ENCODE assay signal across 1 cellular context in genomic region chr2:111883661-111884591, GRCh38.
A peak's percentile ranks its signal among the peaks of the same experiment; 100 is the strongest.
TF ChIP-seq lines count a peak whose summit lies in the region.

A gene with protein sequence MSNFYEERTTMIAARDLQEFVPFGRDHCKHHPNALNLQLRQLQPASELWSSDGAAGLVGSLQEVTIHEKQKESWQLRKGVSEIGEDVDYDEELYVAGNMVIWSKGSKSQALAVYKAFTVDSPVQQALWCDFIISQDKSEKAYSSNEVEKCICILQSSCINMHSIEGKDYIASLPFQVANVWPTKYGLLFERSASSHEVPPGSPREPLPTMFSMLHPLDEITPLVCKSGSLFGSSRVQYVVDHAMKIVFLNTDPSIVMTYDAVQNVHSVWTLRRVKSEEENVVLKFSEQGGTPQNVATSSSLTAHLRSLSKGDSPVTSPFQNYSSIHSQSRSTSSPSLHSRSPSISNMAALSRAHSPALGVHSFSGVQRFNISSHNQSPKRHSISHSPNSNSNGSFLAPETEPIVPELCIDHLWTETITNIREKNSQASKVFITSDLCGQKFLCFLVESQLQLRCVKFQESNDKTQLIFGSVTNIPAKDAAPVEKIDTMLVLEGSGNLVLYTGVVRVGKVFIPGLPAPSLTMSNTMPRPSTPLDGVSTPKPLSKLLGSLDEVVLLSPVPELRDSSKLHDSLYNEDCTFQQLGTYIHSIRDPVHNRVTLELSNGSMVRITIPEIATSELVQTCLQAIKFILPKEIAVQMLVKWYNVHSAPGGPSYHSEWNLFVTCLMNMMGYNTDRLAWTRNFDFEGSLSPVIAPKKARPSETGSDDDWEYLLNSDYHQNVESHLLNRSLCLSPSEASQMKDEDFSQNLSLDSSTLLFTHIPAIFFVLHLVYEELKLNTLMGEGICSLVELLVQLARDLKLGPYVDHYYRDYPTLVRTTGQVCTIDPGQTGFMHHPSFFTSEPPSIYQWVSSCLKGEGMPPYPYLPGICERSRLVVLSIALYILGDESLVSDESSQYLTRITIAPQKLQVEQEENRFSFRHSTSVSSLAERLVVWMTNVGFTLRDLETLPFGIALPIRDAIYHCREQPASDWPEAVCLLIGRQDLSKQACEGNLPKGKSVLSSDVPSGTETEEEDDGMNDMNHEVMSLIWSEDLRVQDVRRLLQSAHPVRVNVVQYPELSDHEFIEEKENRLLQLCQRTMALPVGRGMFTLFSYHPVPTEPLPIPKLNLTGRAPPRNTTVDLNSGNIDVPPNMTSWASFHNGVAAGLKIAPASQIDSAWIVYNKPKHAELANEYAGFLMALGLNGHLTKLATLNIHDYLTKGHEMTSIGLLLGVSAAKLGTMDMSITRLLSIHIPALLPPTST (N-terminal part only) (minus strand): TSS chr2:111884193. CDS start chr2:111880825, 3,368 bp downstream.

TF ChIP-seq in K562, 482 proteins besides CTCF, POLR2A, EP300 and RAD21 (continued from another document and continues in another):
- TF ChIP-seq NFRKB (IDR thresholded peaks at IDR 0.05; ENCODE audit: low read depth) (peak; percentile 62; the same call in 1 of the 2 replicates), ETV1 (tag; conservative IDR thresholded peaks at IDR 0.05; ENCODE audit: low read depth) (peak; percentile 40; the same call in 1 of the 2 replicates), ESRRA (IDR thresholded peaks at IDR 0.05; ENCODE audit: borderline replicate concordance, low read depth) (no peak), BCLAF1 (IDR thresholded peaks at IDR 0.05; ENCODE audit: borderline replicate concordance in 1 of 2, control insufficient read depth in 1 of 2, low read depth in 2 of 2, low read length in 1 of 2) (no peak), MIER1 (IDR thresholded peaks at IDR 0.05; ENCODE audit: low read depth) (no peak), BCOR (IDR thresholded peaks at IDR 0.05) (no peak), POLR2G (IDR thresholded peaks at IDR 0.05; ENCODE audit: low read depth, low read length) (peak; percentile 95), MCM2 (IDR thresholded peaks at IDR 0.05; ENCODE audit: low read depth) (no peak), ELF1 (tag; IDR thresholded peaks at IDR 0.05) (peak; percentile 58; the same call in 1 of the 2 replicates), MLX (CRISPR knock-in tag; conservative IDR thresholded peaks at IDR 0.05) (0 out of 4 replicates have a peak, but pooled peaks of 1 of the 2 experiments have one; percentile 23), CHD2 (IDR thresholded peaks at IDR 0.05; ENCODE audit: low read depth, low read length) (peak; percentile 84), ZNF124 (CRISPR knock-in tag; IDR thresholded peaks at IDR 0.05) (no peak), ZNF12 (CRISPR knock-in tag; IDR thresholded peaks at IDR 0.05) (peak; percentile 30; the same call in 1 of the 2 replicates), ERF (CRISPR knock-in tag; IDR thresholded peaks at IDR 0.05) (peak; percentile 58; the same call in 1 of the 2 replicates), POLR2H (tag; IDR thresholded peaks at IDR 0.05; ENCODE audit: low read depth) (peak; percentile 63; the same call in 1 of the 2 replicates), ZNF77 (CRISPR knock-in tag; IDR thresholded peaks at IDR 0.05) (no peak), ARID4B (CRISPR knock-in tag; IDR thresholded peaks at IDR 0.05) (peak; percentile 98), IFI16 (CRISPR knock-in tag; IDR thresholded peaks at IDR 0.05) (no peak), NR3C1 (CRISPR knock-in tag; IDR thresholded peaks at IDR 0.05) (peak; percentile 44; the same call in 1 of the 2 replicates), RB1 (IDR thresholded peaks at IDR 0.05; ENCODE audit: low read depth) (0 out of 2 replicates have a peak, but pooled peaks have one; percentile 36)
- TF ChIP-seq, protein P1, sequence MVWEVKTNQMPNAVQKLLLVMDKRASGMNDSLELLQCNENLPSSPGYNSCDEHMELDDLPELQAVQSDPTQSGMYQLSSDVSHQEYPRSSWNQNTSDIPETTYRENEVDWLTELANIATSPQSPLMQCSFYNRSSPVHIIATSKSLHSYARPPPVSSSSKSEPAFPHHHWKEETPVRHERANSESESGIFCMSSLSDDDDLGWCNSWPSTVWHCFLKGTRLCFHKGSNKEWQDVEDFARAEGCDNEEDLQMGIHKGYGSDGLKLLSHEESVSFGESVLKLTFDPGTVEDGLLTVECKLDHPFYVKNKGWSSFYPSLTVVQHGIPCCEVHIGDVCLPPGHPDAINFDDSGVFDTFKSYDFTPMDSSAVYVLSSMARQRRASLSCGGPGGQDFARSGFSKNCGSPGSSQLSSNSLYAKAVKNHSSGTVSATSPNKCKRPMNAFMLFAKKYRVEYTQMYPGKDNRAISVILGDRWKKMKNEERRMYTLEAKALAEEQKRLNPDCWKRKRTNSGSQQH (CRISPR knock-in tag; IDR thresholded peaks at IDR 0.05) = 0 out of 2 replicates have a peak, but pooled peaks have one; percentile 33
- TF ChIP-seq, protein P2, sequence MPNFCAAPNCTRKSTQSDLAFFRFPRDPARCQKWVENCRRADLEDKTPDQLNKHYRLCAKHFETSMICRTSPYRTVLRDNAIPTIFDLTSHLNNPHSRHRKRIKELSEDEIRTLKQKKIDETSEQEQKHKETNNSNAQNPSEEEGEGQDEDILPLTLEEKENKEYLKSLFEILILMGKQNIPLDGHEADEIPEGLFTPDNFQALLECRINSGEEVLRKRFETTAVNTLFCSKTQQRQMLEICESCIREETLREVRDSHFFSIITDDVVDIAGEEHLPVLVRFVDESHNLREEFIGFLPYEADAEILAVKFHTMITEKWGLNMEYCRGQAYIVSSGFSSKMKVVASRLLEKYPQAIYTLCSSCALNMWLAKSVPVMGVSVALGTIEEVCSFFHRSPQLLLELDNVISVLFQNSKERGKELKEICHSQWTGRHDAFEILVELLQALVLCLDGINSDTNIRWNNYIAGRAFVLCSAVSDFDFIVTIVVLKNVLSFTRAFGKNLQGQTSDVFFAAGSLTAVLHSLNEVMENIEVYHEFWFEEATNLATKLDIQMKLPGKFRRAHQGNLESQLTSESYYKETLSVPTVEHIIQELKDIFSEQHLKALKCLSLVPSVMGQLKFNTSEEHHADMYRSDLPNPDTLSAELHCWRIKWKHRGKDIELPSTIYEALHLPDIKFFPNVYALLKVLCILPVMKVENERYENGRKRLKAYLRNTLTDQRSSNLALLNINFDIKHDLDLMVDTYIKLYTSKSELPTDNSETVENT (CRISPR knock-in tag; IDR thresholded peaks at IDR 0.05) = peak; percentile 53; the same call in 1 of the 2 replicates
- TF ChIP-seq, protein P3, sequence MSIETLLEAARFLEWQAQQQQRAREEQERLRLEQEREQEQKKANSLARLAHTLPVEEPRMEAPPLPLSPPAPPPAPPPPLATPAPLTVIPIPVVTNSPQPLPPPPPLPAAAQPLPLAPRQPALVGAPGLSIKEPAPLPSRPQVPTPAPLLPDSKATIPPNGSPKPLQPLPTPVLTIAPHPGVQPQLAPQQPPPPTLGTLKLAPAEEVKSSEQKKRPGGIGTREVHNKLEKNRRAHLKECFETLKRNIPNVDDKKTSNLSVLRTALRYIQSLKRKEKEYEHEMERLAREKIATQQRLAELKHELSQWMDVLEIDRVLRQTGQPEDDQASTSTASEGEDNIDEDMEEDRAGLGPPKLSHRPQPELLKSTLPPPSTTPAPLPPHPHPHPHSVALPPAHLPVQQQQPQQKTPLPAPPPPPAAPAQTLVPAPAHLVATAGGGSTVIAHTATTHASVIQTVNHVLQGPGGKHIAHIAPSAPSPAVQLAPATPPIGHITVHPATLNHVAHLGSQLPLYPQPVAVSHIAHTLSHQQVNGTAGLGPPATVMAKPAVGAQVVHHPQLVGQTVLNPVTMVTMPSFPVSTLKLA (conservative IDR thresholded peaks at IDR 0.05) = peak; percentile 96
- TF ChIP-seq, protein P4, sequence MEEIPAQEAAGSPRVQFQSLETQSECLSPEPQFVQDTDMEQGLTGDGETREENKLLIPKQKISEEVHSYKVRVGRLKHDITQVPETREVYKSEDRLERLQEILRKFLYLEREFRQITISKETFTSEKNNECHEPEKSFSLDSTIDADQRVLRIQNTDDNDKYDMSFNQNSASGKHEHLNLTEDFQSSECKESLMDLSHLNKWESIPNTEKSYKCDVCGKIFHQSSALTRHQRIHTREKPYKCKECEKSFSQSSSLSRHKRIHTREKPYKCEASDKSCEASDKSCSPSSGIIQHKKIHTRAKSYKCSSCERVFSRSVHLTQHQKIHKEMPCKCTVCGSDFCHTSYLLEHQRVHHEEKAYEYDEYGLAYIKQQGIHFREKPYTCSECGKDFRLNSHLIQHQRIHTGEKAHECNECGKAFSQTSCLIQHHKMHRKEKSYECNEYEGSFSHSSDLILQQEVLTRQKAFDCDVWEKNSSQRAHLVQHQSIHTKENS (CRISPR knock-in tag; IDR thresholded peaks at IDR 0.05) = no peak
- TF ChIP-seq, protein P5, sequence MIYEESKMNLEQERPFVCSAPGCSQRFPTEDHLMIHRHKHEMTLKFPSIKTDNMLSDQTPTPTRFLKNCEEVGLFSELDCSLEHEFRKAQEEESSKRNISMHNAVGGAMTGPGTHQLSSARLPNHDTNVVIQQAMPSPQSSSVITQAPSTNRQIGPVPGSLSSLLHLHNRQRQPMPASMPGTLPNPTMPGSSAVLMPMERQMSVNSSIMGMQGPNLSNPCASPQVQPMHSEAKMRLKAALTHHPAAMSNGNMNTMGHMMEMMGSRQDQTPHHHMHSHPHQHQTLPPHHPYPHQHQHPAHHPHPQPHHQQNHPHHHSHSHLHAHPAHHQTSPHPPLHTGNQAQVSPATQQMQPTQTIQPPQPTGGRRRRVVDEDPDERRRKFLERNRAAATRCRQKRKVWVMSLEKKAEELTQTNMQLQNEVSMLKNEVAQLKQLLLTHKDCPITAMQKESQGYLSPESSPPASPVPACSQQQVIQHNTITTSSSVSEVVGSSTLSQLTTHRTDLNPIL (CRISPR knock-in tag; IDR thresholded peaks at IDR 0.05) = no peak
- TF ChIP-seq, protein P6, sequence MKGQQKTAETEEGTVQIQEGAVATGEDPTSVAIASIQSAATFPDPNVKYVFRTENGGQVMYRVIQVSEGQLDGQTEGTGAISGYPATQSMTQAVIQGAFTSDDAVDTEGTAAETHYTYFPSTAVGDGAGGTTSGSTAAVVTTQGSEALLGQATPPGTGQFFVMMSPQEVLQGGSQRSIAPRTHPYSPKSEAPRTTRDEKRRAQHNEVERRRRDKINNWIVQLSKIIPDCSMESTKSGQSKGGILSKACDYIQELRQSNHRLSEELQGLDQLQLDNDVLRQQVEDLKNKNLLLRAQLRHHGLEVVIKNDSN (CRISPR knock-in tag; IDR thresholded peaks at IDR 0.05) = peak; percentile 71
- TF ChIP-seq, protein P7, sequence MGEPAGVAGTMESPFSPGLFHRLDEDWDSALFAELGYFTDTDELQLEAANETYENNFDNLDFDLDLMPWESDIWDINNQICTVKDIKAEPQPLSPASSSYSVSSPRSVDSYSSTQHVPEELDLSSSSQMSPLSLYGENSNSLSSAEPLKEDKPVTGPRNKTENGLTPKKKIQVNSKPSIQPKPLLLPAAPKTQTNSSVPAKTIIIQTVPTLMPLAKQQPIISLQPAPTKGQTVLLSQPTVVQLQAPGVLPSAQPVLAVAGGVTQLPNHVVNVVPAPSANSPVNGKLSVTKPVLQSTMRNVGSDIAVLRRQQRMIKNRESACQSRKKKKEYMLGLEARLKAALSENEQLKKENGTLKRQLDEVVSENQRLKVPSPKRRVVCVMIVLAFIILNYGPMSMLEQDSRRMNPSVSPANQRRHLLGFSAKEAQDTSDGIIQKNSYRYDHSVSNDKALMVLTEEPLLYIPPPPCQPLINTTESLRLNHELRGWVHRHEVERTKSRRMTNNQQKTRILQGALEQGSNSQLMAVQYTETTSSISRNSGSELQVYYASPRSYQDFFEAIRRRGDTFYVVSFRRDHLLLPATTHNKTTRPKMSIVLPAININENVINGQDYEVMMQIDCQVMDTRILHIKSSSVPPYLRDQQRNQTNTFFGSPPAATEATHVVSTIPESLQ (CRISPR knock-in tag; IDR thresholded peaks at IDR 0.05) = peak; percentile 84; the same call in 1 of the 2 replicates
